19 cellular contexts compared by ENCODE assay signal in the genomic region with DNA sequence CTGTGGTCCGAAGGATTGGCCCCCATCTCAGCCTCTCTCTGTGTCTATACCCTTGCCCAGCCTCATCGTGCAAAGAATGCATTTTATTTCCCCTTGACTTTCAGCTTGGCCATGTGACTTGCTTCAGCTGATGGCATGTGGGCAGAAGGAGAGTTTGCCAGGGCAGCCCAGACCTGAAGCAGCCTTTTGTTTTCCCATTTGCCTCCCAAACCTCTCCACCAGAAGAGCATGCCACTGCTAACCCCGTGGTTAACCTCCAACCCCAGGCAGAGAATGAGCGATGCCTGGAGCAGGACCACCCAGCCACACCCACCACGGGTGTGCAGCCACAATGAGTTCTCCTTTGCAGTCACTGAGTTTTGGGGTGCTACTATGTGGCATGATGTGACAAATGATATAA.
"Had no signal": no experiment of that assay in that cellular context is flagged by ENCODE, and none has a peak within 500 bp of the region (broad histone marks: within the 10 kb centered on the region; RNA-seq: fewer than 3 reads in every experiment).

No MANE protein-coding gene starts in this region.

- DNase-seq: activated B cell treated with CpG ODN at 0.5 μM for 24 hours; activated CD4-positive, alpha-beta memory T cell treated with anti-CD3 and anti-CD28 coated beads, Interleukin-2, amount 10 ng/mL, durations not matched to agents 7 days and 5 days; activated CD4-positive, alpha-beta T cell treated with anti-CD3 and anti-CD28 coated beads for 1 hour; activated CD4-positive, alpha-beta T cell treated with anti-CD3 and anti-CD28 coated beads, Interleukin-2, amount 10 ng/mL, durations not matched to agents 24 days and 14 days; activated gamma-delta T cell; activated naive CD4-positive, alpha-beta T cell treated with anti-CD3 and anti-CD28 coated beads for 36 hours; activated T-cell treated with anti-CD3 and anti-CD28 coated beads for 4 hours; activated T-cell treated with anti-CD3 and anti-CD28 coated beads, Interleukin-2, amount 50 U/mL, for 48 hours; amygdala; NCI-H1048; NCI-H146; NCI-H187 treated with DMSO at 0.1 percent for 48 hours; NCI-H2081 treated with DMSO at 0.1 percent for 48 hours; NCI-H446; NCI-H524; SHP77 treated with DMSO at 0.1 percent for 48 hours; T-cell; T-helper 2 cell; T1000 had no signal

- ATAC-seq: T-cell had no signal
